ENCODE assay signal across 1 cellular context in genomic region chr2:88692187-88692586, GRCh38.
TF ChIP-seq lines count a peak whose summit lies in the region.

No MANE protein-coding gene starts in this region.

TF ChIP-seq in WTC11, 78 proteins besides CTCF, POLR2A, EP300 and RAD21 (continued from another document):
- TF ChIP-seq, protein P1, sequence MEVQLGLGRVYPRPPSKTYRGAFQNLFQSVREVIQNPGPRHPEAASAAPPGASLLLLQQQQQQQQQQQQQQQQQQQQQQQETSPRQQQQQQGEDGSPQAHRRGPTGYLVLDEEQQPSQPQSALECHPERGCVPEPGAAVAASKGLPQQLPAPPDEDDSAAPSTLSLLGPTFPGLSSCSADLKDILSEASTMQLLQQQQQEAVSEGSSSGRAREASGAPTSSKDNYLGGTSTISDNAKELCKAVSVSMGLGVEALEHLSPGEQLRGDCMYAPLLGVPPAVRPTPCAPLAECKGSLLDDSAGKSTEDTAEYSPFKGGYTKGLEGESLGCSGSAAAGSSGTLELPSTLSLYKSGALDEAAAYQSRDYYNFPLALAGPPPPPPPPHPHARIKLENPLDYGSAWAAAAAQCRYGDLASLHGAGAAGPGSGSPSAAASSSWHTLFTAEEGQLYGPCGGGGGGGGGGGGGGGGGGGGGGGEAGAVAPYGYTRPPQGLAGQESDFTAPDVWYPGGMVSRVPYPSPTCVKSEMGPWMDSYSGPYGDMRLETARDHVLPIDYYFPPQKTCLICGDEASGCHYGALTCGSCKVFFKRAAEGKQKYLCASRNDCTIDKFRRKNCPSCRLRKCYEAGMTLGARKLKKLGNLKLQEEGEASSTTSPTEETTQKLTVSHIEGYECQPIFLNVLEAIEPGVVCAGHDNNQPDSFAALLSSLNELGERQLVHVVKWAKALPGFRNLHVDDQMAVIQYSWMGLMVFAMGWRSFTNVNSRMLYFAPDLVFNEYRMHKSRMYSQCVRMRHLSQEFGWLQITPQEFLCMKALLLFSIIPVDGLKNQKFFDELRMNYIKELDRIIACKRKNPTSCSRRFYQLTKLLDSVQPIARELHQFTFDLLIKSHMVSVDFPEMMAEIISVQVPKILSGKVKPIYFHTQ (CRISPR knock-in tag; IDR thresholded peaks at IDR 0.05), result no peak
- TF ChIP-seq FOXJ3 (CRISPR knock-in tag; IDR thresholded peaks at IDR 0.05; ENCODE audit: borderline replicate concordance), result no peak
- TF ChIP-seq JUN (CRISPR knock-in tag; IDR thresholded peaks at IDR 0.05), result no peak
- TF ChIP-seq MXD4 (CRISPR knock-in tag; IDR thresholded peaks at IDR 0.05; ENCODE audit: borderline replicate concordance), result no peak
- no peak for TF ChIP-seq ATF2 (CRISPR knock-in tag; IDR thresholded peaks at IDR 0.05; ENCODE audit: borderline replicate concordance, low read depth)
- no peak for TF ChIP-seq ZBTB21 (CRISPR knock-in tag; IDR thresholded peaks at IDR 0.05; ENCODE audit: borderline replicate concordance)
- TF ChIP-seq ZNF671 (CRISPR knock-in tag; IDR thresholded peaks at IDR 0.05), result no peak
- TF ChIP-seq, protein P2, sequence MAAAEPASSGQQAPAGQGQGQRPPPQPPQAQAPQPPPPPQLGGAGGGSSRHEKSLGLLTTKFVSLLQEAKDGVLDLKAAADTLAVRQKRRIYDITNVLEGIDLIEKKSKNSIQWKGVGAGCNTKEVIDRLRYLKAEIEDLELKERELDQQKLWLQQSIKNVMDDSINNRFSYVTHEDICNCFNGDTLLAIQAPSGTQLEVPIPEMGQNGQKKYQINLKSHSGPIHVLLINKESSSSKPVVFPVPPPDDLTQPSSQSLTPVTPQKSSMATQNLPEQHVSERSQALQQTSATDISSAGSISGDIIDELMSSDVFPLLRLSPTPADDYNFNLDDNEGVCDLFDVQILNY (CRISPR knock-in tag; IDR thresholded peaks at IDR 0.05), result no peak
- TF ChIP-seq KAT7 (CRISPR knock-in tag; IDR thresholded peaks at IDR 0.05; ENCODE audit: borderline replicate concordance), result no peak
